ENCODE assay signal across 8 cellular contexts in genomic region chr20:44911264-44911921, GRCh38. TPM values are rescaled to one million over a fixed set of nuclear protein-coding genes. Genes with fewer than 3 reads are reported as not detected.
A peak's percentile ranks its signal among the peaks of the same experiment; 100 is the strongest.
DNase-seq lines count a peak whose midpoint lies in the region; ATAC-seq and TF ChIP-seq lines count a peak whose summit lies in the region.

No MANE protein-coding gene starts in this region.

- H3K9me3 ChIP-seq in MG63, result no peaks in the 10 kb centered on the region
- no peaks in the 10 kb centered on the region for H3K9me3 ChIP-seq in neuronal stem cell (replicated peaks in 1 of 2; ENCODE audit: control insufficient read depth in 2 of 2, insufficient read depth in 1 of 2, low read depth in 1 of 2, low read length in 2 of 2)

- DNase-seq in DMS153 (lab: John Stamatoyannopoulos, UW), result peak; percentile 22
- no peak for DNase-seq in DMS153 treated with DMSO at 0.1 percent for 48 hours (lab: John Stamatoyannopoulos, UW; ENCODE audit: unreplicated experiment)
- DNase-seq in MG63, result peak; percentile 50
- DNase-seq in WTC11 (ENCODE audit: low spot score), result peak; percentile 88
- DNase-seq in ecto neural progenitor cell (ENCODE audit: low spot score), result peak; percentile 88
- DNase-seq in neuronal stem cell (ENCODE audit: low spot score), result peak; percentile 70

- no peak overlapping the region for H3K4ac ChIP-seq in neuronal stem cell (ENCODE audit: low read length)

- no peak overlapping the region for H4K8ac ChIP-seq in neuronal stem cell (ENCODE audit: low read depth, low read length)

- H3K27me3 ChIP-seq in MG63 (no peaks in the 10 kb centered on the region), neuronal stem cell (ENCODE audit: control insufficient read depth in 3 of 3, insufficient read depth in 3 of 3, low read depth in 1 of 3, low read length in 3 of 3) (no peaks in the 10 kb centered on the region)

- H2BK120ac ChIP-seq in neuronal stem cell (ENCODE audit: low read depth, low read length), result no peak overlapping the region

- CTCF ChIA-PET in WTC11 (lab: Charles Lee), result interaction anchor here (0.6 to 1.8 kb wide), 10 partner anchors 22 to 228 kb away, joined by 3 to 6 read pairs (median 3); partner anchors contain the start of gene WFDC5

- peak overlapping the region; percentile 50 for H2AFZ ChIP-seq in neuronal stem cell (ENCODE audit: low read length)

- peaks cover 0 to 6% of the 10 kb centered on the region in 2 donors for H3K4me1 ChIP-seq in neuronal stem cell (ENCODE audit: control insufficient read depth in 2 of 2, insufficient read depth in 1 of 2, low read depth in 1 of 2, low read length in 2 of 2)

- H2AK5ac ChIP-seq in neuronal stem cell (ENCODE audit: low read depth, low read length), result no peak overlapping the region

- no peak overlapping the region for H2BK15ac ChIP-seq in neuronal stem cell (ENCODE audit: low read length)

- ATAC-seq in WTC11, result peak; percentile 68
- no peak for ATAC-seq in HG03175 (IDR thresholded peaks at IDR 0.05; ENCODE audit: unreplicated experiment)
- ATAC-seq in GM19455 (IDR thresholded peaks at IDR 0.05; ENCODE audit: unreplicated experiment), result no peak

- H3K36me3 ChIP-seq in MG63 (peaks cover 65% of the 10 kb centered on the region), neuronal stem cell (replicated peaks in 1 of 2; ENCODE audit: control insufficient read depth in 2 of 2, insufficient read depth in 2 of 2, low read length in 2 of 2) (peaks cover 18 to 40% of the 10 kb centered on the region in 2 donors)

- POLR2A ChIA-PET in WTC11 (lab: Charles Lee), result interaction anchor here (1.1 kb wide), 1 partner anchor 26 kb away, joined by 4 read pairs; the partner anchor contains the start of gene YWHAB

- TF ChIP-seq CTCF in WTC11 (IDR thresholded peaks at IDR 0.05), result 0 out of 2 replicates have a peak, but pooled peaks have one; percentile 18

- H3K14ac ChIP-seq in neuronal stem cell (ENCODE audit: low read length), result no peak overlapping the region

- H3K4me3 ChIP-seq in MG63 (no peak overlapping the region), neuronal stem cell (ENCODE audit: low read length in 2 of 2) (no peak overlapping the region)

- H2BK5ac ChIP-seq in neuronal stem cell (ENCODE audit: low read length), result no peak overlapping the region

- no peak overlapping the region for H3K27ac ChIP-seq in neuronal stem cell (replicated peaks; ENCODE audit: low read length)

- H3K23ac ChIP-seq in neuronal stem cell (ENCODE audit: low read depth, low read length, poor library complexity), result no peak overlapping the region

- no peak overlapping the region for H3K4me2 ChIP-seq in neuronal stem cell (ENCODE audit: insufficient read depth, low read length, poor library complexity, severe bottlenecking)

- WGBS in neuronal stem cell (ENCODE audit: extremely low coverage in 2 of 2, insufficient read length in 2 of 2, insufficient replicate concordance in 1 of 2), 2 donors, result no CpG with 5 or more reads among the region's 21 CpGs

- H3K27ac Mint-ChIP-seq in WTC11, result peak overlapping the region; percentile 90

- H4K91ac ChIP-seq in neuronal stem cell (ENCODE audit: low read depth, low read length, poor library complexity), result no peak overlapping the region

- no peaks in the 10 kb centered on the region for H3K79me1 ChIP-seq in neuronal stem cell (ENCODE audit: low read depth, low read length)

- no peak overlapping the region for H3K9ac ChIP-seq in neuronal stem cell (ENCODE audit: low read depth, low read length, poor library complexity)

- peaks cover 24% of the 10 kb centered on the region for H3K4me1 Mint-ChIP-seq in WTC11

- no peaks in the 10 kb centered on the region for H3K27me3 Mint-ChIP-seq in WTC11 (ENCODE audit: low read depth)

- H3K18ac ChIP-seq in neuronal stem cell (ENCODE audit: low read length), result peak overlapping the region; percentile 16

- no peak overlapping the region for H2BK12ac ChIP-seq in neuronal stem cell (ENCODE audit: low read length)

- no peaks in the 10 kb centered on the region for H3K9me3 Mint-ChIP-seq in WTC11

- peak overlapping the region; percentile 66 for H3K4me3 Mint-ChIP-seq in WTC11

- H3K36me3 Mint-ChIP-seq in WTC11, result peaks cover 47% of the 10 kb centered on the region

TF ChIP-seq in WTC11, 78 proteins besides CTCF, POLR2A, EP300 and RAD21:
- TF ChIP-seq GABPB1 (CRISPR knock-in tag; IDR thresholded peaks at IDR 0.05) (peak; percentile 98), FOXP1 (CRISPR knock-in tag; IDR thresholded peaks at IDR 0.05; ENCODE audit: borderline replicate concordance) (peak; percentile 16; the same call in 1 of the 2 replicates), NR1H2 (CRISPR knock-in tag; IDR thresholded peaks at IDR 0.05) (no peak), ZNF232 (CRISPR knock-in tag; IDR thresholded peaks at IDR 0.05) (no peak), SP1 (CRISPR knock-in tag; conservative IDR thresholded peaks at IDR 0.05) (0 out of 2 replicates have a peak, but pooled peaks have one; percentile 21), SMAD3 (CRISPR knock-in tag; IDR thresholded peaks at IDR 0.05; ENCODE audit: borderline replicate concordance) (no peak), MAX (CRISPR knock-in tag; IDR thresholded peaks at IDR 0.05) (no peak), NFE2L1 (CRISPR knock-in tag; IDR thresholded peaks at IDR 0.05) (0 out of 2 replicates have a peak, but pooled peaks have one; percentile 13)
TF ChIP-seq in WTC11: peak in this region for 4.

RNA-seq across cellular contexts. Expression of gene PABPC1L, which starts 1.5 kb away (rescaled TPM):
- 9.1 and 10.0 TPM in 2 replicates for total RNA-seq in MG63 (2014; rRNA removed; shearing (Covaris generic); ENCODE audit: low replicate concordance)
- 88.3 to 98.2 TPM (median 90.7 TPM) in 3 replicates for total RNA-seq in WTC11 (2021)
- 24.3 TPM for polyA plus RNA-seq in neuronal stem cell (2013, experiment 1 of 2)
- 22.1 TPM for polyA plus RNA-seq in neuronal stem cell (2013, experiment 2 of 2)

RNA-seq across cellular contexts. Expression of gene YWHAB, which starts 25.9 kb away (rescaled TPM):
- total RNA-seq in MG63 (2014; rRNA removed; shearing (Covaris generic); ENCODE audit: low replicate concordance), result 118 and 125 TPM in 2 replicates
- total RNA-seq in WTC11 (2021), result 177 to 216 TPM (median 183 TPM) in 3 replicates
- polyA plus RNA-seq in neuronal stem cell (2013, experiment 1 of 2), result 156 TPM
- 161 TPM for polyA plus RNA-seq in neuronal stem cell (2013, experiment 2 of 2)

RNA-seq across cellular contexts. Expression of gene TOMM34, which starts 48.8 kb away (rescaled TPM):
- 63.9 and 75.9 TPM in 2 replicates for total RNA-seq in MG63 (2014; rRNA removed; shearing (Covaris generic); ENCODE audit: low replicate concordance)
- total RNA-seq in WTC11 (2021), result 35.9 to 37.7 TPM (median 36.7 TPM) in 3 replicates
- polyA plus RNA-seq in neuronal stem cell (2013, experiment 1 of 2), result 35.5 TPM
- polyA plus RNA-seq in neuronal stem cell (2013, experiment 2 of 2), result 35.4 TPM

RNA-seq across cellular contexts. Expression of gene STK4, which starts 54.9 kb away (rescaled TPM):
- 9.8 and 15.7 TPM in 2 replicates for total RNA-seq in MG63 (2014; rRNA removed; shearing (Covaris generic); ENCODE audit: low replicate concordance)
- 36.0 to 41.2 TPM (median 37.9 TPM) in 3 replicates for total RNA-seq in WTC11 (2021)
- polyA plus RNA-seq in neuronal stem cell (2013, experiment 1 of 2), result 17.2 TPM
- 17.4 TPM for polyA plus RNA-seq in neuronal stem cell (2013, experiment 2 of 2)
